ENCODE assay signal across 31 cellular contexts in genomic region chr17:37714897-37715296, GRCh38. TPM values are rescaled to one million over a fixed set of nuclear protein-coding genes. Genes with fewer than 3 reads are reported as not detected.
DNase-seq lines count a peak whose midpoint lies in the region; ATAC-seq, FAIRE-seq and TF ChIP-seq lines count a peak whose summit lies in the region.
"Had no signal": no experiment of that assay in that cellular context is flagged by ENCODE, and none has a peak within 500 bp of the region (broad histone marks: within the 10 kb centered on the region; RNA-seq: fewer than 3 reads in every experiment).

No MANE protein-coding gene starts in this region.

- H3K56ac ChIP-seq in H1 (replicated peaks; ENCODE audit: insufficient read length, low read depth, low read length), result no peak overlapping the region

- TF ChIP-seq RAD21 in H1 (IDR thresholded peaks at IDR 0.05 in 1 of 2, conservative IDR thresholded peaks at IDR 0.05 in 1 of 2; ENCODE audit: low read depth in 2 of 2, low read length in 2 of 2), result no peak

- H3K18ac ChIP-seq in H1 (ENCODE audit: extremely low read depth, low read length), result no peak overlapping the region

- H3K4ac ChIP-seq in H1 (replicated peaks; ENCODE audit: insufficient read length, low read depth, low read length), result no peak overlapping the region

- no peak for TF ChIP-seq EP300 in H1 (IDR thresholded peaks at IDR 0.05; ENCODE audit: borderline replicate concordance in 1 of 2, low read depth in 2 of 2, low read length in 2 of 2)

- no peak overlapping the region for H2BK20ac ChIP-seq in H1 (ENCODE audit: low read length)

- H3K27me3 ChIP-seq in mammary epithelial cell (ENCODE audit: insufficient read depth, low read length), result peaks cover 2% of the 10 kb centered on the region
- H3K27me3 ChIP-seq in breast epithelium, result peaks cover 0 to 30% of the 10 kb centered on the region in 2 donors
- no peaks in the 10 kb centered on the region; a peak in 1 of 7 replicates for H3K27me3 ChIP-seq in H1 (replicated peaks in 1 of 4; ENCODE audit: control insufficient read depth in 3 of 4, extremely low read depth in 1 of 4, insufficient read depth in 3 of 4, low read length in 3 of 4)
- H3K27me3 ChIP-seq in upper lobe of right lung, result peaks cover 5% of the 10 kb centered on the region
- H3K27me3 ChIP-seq: BLaER1 had no signal

- H3K23me2 ChIP-seq in H1 (ENCODE audit: low read depth, low read length), result no peaks in the 10 kb centered on the region

- H3K79me1 ChIP-seq in H1 (ENCODE audit: low read depth, low read length), result no peaks in the 10 kb centered on the region

- H3K27ac ChIP-seq in mammary epithelial cell (ENCODE audit: insufficient read depth, low read depth, low read length) (no peak overlapping the region), breast epithelium (no peak overlapping the region), H1 (ENCODE audit: low read depth, low read length) (no peak overlapping the region), upper lobe of right lung (peak overlapping the region; percentile 3)
- H3K27ac ChIP-seq: BLaER1, epithelial cell of prostate, tibial artery had no signal

- no peak overlapping the region for H2AK5ac ChIP-seq in H1 (ENCODE audit: low read depth, low read length)

- no peak overlapping the region for H4K5ac ChIP-seq in H1 (ENCODE audit: insufficient read length, low read depth, low read length)

- DNase-seq in mammary epithelial cell (no peak), breast epithelium (ENCODE audit: low spot score in 2 of 2) (no peak), NCI-H526 (lab: John Stamatoyannopoulos, UW) (peak; percentile 32 to 41), H1 (ENCODE audit: low read depth in 1 of 2, low spot score in 2 of 2) (no peak), upper lobe of right lung (no peak), retina (no peak), HuH-7.5 (ENCODE audit: low spot score) (no peak)
- DNase-seq: activated CD4-positive, alpha-beta T cell treated with anti-CD3 and anti-CD28 coated beads, Interleukin-2, amount 10 ng/mL, durations not matched to agents 7 days and 5 days; activated naive CD4-positive, alpha-beta T cell treated with Interleukin-2 at 50 U/mL for 16 hours; DMS79; effector CD4-positive, alpha-beta T cell; glutamatergic neuron; KG1; natural killer cell; NCI-H1436; NCI-H2107; NCI-H524; small intestine; SW 1271; T1000; tibial artery had no signal

- CTCF ChIA-PET in mammary epithelial cell (lab: Charles Lee; ENCODE audit: low non-redundant PET), result no interaction called here
- CTCF ChIA-PET in H1 (lab: Charles Lee; ENCODE audit: partially characterized antibody), result interaction anchor here (0.6 to 1.4 kb wide), 3 partner anchors 11 to 170 kb away, joined by 3 to 4 read pairs (median 3); no protein-coding TSS in a partner anchor

- in situ Hi-C loops in mammary epithelial cell (cut with MboI; ENCODE audit: low sequenced_read_pairs in 2 of 2), result no loop called here

- H3K4me2 ChIP-seq in mammary epithelial cell (ENCODE audit: insufficient read depth, low read depth, low read length) (no peak overlapping the region), H1 (ENCODE audit: insufficient read depth in 1 of 2, low read depth in 2 of 2, low read length in 2 of 2) (no peak overlapping the region)
- H3K4me2 ChIP-seq: BLaER1 had no signal

- dilution Hi-C loops in mammary epithelial cell (cut with HindIII; ENCODE audit: low sequenced_read_pairs), result no loop called here

- no peak overlapping the region for H2BK15ac ChIP-seq in H1 (ENCODE audit: low read length)

- no peak overlapping the region for H3K14ac ChIP-seq in H1 (ENCODE audit: insufficient read length)

- H2AFZ ChIP-seq in mammary epithelial cell (ENCODE audit: low read depth, low read length) (no peak overlapping the region), H1 (ENCODE audit: low read length) (no peak overlapping the region)

- H3K9me3 ChIP-seq in mammary epithelial cell (replicated peaks; ENCODE audit: insufficient read depth, low read length), result no peaks in the 10 kb centered on the region
- no peaks in the 10 kb centered on the region for H3K9me3 ChIP-seq in breast epithelium
- H3K9me3 ChIP-seq in H1 (ENCODE audit: insufficient read depth in 2 of 2, low read depth in 1 of 2, low read length in 1 of 2), result no peaks in the 10 kb centered on the region
- H3K9me3 ChIP-seq in upper lobe of right lung, result no peaks in the 10 kb centered on the region
- H3K9me3 ChIP-seq: BLaER1, tibial artery had no signal

- H3K23ac ChIP-seq in H1 (ENCODE audit: insufficient read length), result no peak overlapping the region

- no peaks in the 10 kb centered on the region for H3K79me2 ChIP-seq in mammary epithelial cell (ENCODE audit: insufficient read depth, low read length)
- no peaks in the 10 kb centered on the region for H3K79me2 ChIP-seq in H1 (ENCODE audit: control insufficient read depth in 1 of 2, insufficient read depth in 2 of 2, low read length in 2 of 2)

- 72% methylated on average over 4 of the region's 4 CpGs for WGBS in mammary epithelial cell (ENCODE audit: low coverage, missing lambda C conversion rate)
- WGBS in H1 (ENCODE audit: extremely low coverage in 1 of 2, insufficient coverage in 1 of 2, insufficient read length in 1 of 2, insufficient replicate concordance in 2 of 2, low coverage in 1 of 2, low lambda C conversion rate in 2 of 2, missing lambda C conversion rate in 1 of 2), 2 experiments, result 78% methylated on average over 4 of the region's 4 CpGs; no CpG with 5 or more reads in 1 of the 2 experiments

- H3K36me3 ChIP-seq in mammary epithelial cell (ENCODE audit: insufficient read depth, low read length) (no peaks in the 10 kb centered on the region), breast epithelium (no peaks in the 10 kb centered on the region), H1 (ENCODE audit: control insufficient read depth in 2 of 4, insufficient read depth in 4 of 4, low read length in 3 of 4) (no peaks in the 10 kb centered on the region), upper lobe of right lung (no peaks in the 10 kb centered on the region)
- H3K36me3 ChIP-seq: BLaER1, tibial artery had no signal

- TF ChIP-seq POLR2A in breast epithelium (IDR thresholded peaks at IDR 0.05), result no peak
- TF ChIP-seq POLR2A in H1 (IDR thresholded peaks at IDR 0.05; ENCODE audit: control extremely low read depth in 1 of 2, low read depth in 2 of 2, low read length in 2 of 2), result peak in 1 of 2 experiments; percentile 43; a peak in 1 of 3 replicates

- ATAC-seq in upper lobe of right lung (no peak), GM21786 (IDR thresholded peaks at IDR 0.05; ENCODE audit: unreplicated experiment) (no peak)
- ATAC-seq: natural killer cell, WTC11 had no signal

- H4K8ac ChIP-seq in H1 (ENCODE audit: extremely low read depth, insufficient read depth, low read length), result no peak overlapping the region

- no peak overlapping the region for H2BK120ac ChIP-seq in H1 (replicated peaks; ENCODE audit: low read depth, low read length)

- BruUV-seq in mammary epithelial cell (replicated peaks; lab: Mats Ljungman, UMichigan), result TSS peak; percentile 99

- no peak overlapping the region for H2BK12ac ChIP-seq in H1 (ENCODE audit: low read depth, low read length)

- TF ChIP-seq CTCF in mammary epithelial cell (conservative IDR thresholded peaks at IDR 0.05 in 1 of 2, IDR thresholded peaks at IDR 0.05 in 1 of 2; ENCODE audit: extremely low read depth in 1 of 2, insufficient read depth in 1 of 2, low read depth in 1 of 2, low read length in 2 of 2) (no peak), breast epithelium (IDR thresholded peaks at IDR 0.05) (no peak), H1 (IDR thresholded peaks at IDR 0.05; ENCODE audit: control extremely low read depth in 1 of 3, insufficient read depth in 1 of 3, low read depth in 1 of 3, low read length in 3 of 3) (no peak), upper lobe of right lung (IDR thresholded peaks at IDR 0.05) (no peak)

- H4K20me1 ChIP-seq in mammary epithelial cell (ENCODE audit: insufficient read depth, low read length), result no peaks in the 10 kb centered on the region
- no peaks in the 10 kb centered on the region for H4K20me1 ChIP-seq in H1 (replicated peaks in 1 of 2; ENCODE audit: control insufficient read depth in 1 of 2, insufficient read depth in 2 of 2, low read length in 2 of 2)
- H4K20me1 ChIP-seq: BLaER1 had no signal

- H3K4me3 ChIP-seq in mammary epithelial cell (replicated peaks in 1 of 3; ENCODE audit: insufficient read depth in 1 of 3, low read depth in 2 of 3, low read length in 3 of 3) (no peak overlapping the region), breast epithelium (no peak overlapping the region), H1 (ENCODE audit: extremely low read depth in 1 of 4, insufficient read depth in 2 of 4, low read depth in 3 of 4, low read length in 4 of 4) (no peak overlapping the region), upper lobe of right lung (no peak overlapping the region)
- H3K4me3 ChIP-seq: BLaER1, tibial artery had no signal

- no peak overlapping the region for H2BK5ac ChIP-seq in H1 (ENCODE audit: low read depth, low read length)

- H4K91ac ChIP-seq in H1 (replicated peaks; ENCODE audit: insufficient read length, low read length), result no peak overlapping the region

- no peak for FAIRE-seq in H1 (lab: Jason Lieb, UNC)
- FAIRE-seq: colon, GM18507, keratinocyte, small intestine had no signal

- POLR2A ChIA-PET in H1 (lab: Charles Lee; ENCODE audit: partially characterized antibody), result no interaction called here

- H3K4me1 ChIP-seq in mammary epithelial cell (ENCODE audit: insufficient read depth, low read length), result no peaks in the 10 kb centered on the region
- H3K4me1 ChIP-seq in breast epithelium, result no peaks in the 10 kb centered on the region
- H3K4me1 ChIP-seq in H1 (replicated peaks in 1 of 4; ENCODE audit: control insufficient read depth in 3 of 4, insufficient read depth in 4 of 4, low read length in 3 of 4), result peaks cover 2 to 9% (median 2%) of the 10 kb centered on the region in 4 experiments; a peak in 5 of 7 replicates
- peaks cover 21% of the 10 kb centered on the region for H3K4me1 ChIP-seq in upper lobe of right lung

- no peak overlapping the region for H3K9ac ChIP-seq in mammary epithelial cell (ENCODE audit: insufficient read depth, low read length)
- H3K9ac ChIP-seq in H1 (replicated peaks in 1 of 4; ENCODE audit: extremely low read depth in 1 of 4, low read depth in 3 of 4, low read length in 3 of 4), result no peak overlapping the region
- H3K9ac ChIP-seq: BLaER1 had no signal

- intact Hi-C loops in mammary epithelial cell (cut with micrococcal nuclease) (no loop called here), breast epithelium (cut with DNase I; ENCODE audit: low total_unique reads) (no loop called here), upper lobe of right lung (cut with DNase I) (no loop called here)

RNA-seq across cellular contexts. Expression of gene HNF1B, which starts 30.0 kb away (rescaled TPM):
- not detected for total RNA-seq in mammary epithelial cell
- polyA plus RNA-seq in mammary epithelial cell, result not detected
- polyA minus RNA-seq in mammary epithelial cell, result not detected
- total RNA-seq in breast epithelium, result under 1 TPM in 1 of 3 donors, not detected in 2; 0.33 TPM
- 0.13 TPM in 1 of 2 replicates, not detected in the other for total RNA-seq in H1 (2021; fragmentation: NEBNext Ultra II Directional; extraction: Animal tissue kit (Norgen Biotek cat#: 25700))
- polyA plus RNA-seq in H1 (2011; rRNA removed), result 0.28 and 0.30 TPM in 2 replicates
- polyA plus RNA-seq in H1 (2011; cell fraction: cytosol; rRNA removed), result 0.17 TPM
- 0.40 TPM for polyA plus RNA-seq in H1 (2011; cell fraction: nucleus; rRNA removed)
- 0.17 to 0.58 TPM (median 0.27 TPM) in 4 replicates for polyA plus RNA-seq in H1 (2012, experiment 1 of 2)
- 0.17 TPM for polyA plus RNA-seq in H1 (2012, experiment 2 of 2)
- polyA plus RNA-seq in H1 (2013, experiment 1 of 2), result 0.12 TPM
- polyA plus RNA-seq in H1 (2013, experiment 2 of 2), result 0.11 TPM
- 0.20 and 0.22 TPM in 2 replicates for polyA minus RNA-seq in H1 (2011; rRNA and poly(A)+ RNA removed)
- not detected for polyA minus RNA-seq in H1 (2011; cell fraction: cytosol; rRNA and poly(A)+ RNA removed)
- not detected for polyA minus RNA-seq in H1 (2011; cell fraction: nucleus; rRNA and poly(A)+ RNA removed)
- total RNA-seq in upper lobe of right lung, result 19.8 TPM
- total RNA-seq: lower leg skin, mononuclear cell, natural killer cell, osteoblast had no signal
- polyA plus RNA-seq: keratinocyte had no signal

Comparison
In these comparisons a context has a peak if more than half of its experiments do, and no peak if none do; other contexts are left out.
1. DNase-seq: peak in NCI-H526 (2 of 2); none in mammary epithelial cell (single experiment), breast epithelium (0 of 2), H1 (0 of 2), upper lobe of right lung (single experiment), retina (single experiment) and HuH-7.5 (single experiment).
2. RNA of gene HNF1B, which starts 30.0 kb away (total RNA-seq): 19.8 TPM in upper lobe of right lung (single experiment); 0.13 TPM in H1, not detected in mammary epithelial cell and 0.33 TPM in breast epithelium; every median in the first group is over 10 times any median in the second.